1 cellular context compared by ENCODE assay signal in the genomic region with DNA sequence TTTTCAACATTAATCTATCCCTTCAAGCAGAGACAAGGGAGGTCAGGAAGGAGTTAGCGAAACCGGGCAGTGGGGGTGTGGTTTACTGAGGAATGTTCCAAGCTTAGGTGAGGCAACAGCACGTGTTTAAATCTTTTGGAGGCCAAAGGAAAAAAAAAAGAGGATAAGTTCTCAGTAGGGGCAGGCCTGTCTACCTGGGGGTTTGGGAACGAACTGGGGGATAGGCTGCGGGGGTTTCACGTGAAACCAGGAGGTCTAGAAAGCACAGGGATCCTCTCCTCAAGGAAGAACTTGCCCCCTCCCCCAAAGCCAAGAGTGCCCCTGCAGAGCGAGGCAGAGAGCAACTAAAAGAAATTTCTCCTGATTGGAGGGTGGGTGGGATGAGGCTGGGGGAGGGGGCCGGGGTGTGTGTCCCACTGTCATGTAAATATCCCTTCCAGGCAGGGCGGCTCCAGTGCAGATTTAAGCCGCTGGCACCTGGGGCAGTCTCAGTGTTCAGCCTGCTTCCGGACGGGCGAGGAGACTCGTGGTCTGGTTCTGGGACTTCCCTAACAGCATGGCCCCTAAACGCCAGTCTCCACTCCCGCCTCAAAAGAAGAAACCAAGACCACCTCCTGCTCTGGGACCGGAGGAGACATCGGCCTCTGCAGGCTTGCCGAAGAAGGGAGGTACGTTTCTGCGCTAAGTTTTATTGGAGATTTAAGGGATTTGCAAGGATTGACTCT.
TF ChIP-seq lines count a peak whose summit lies in the region.

No MANE protein-coding gene starts in this region.

TF ChIP-seq in endothelial cell of umbilical vein, 7 proteins besides CTCF, POLR2A, EP300 and RAD21:
- TF ChIP-seq GATA2 (IDR thresholded peaks at IDR 0.05; ENCODE audit: insufficient read depth, insufficient read length, low read depth, low read length) = no peak
